8 cellular contexts compared by ENCODE assay signal in the genomic region with DNA sequence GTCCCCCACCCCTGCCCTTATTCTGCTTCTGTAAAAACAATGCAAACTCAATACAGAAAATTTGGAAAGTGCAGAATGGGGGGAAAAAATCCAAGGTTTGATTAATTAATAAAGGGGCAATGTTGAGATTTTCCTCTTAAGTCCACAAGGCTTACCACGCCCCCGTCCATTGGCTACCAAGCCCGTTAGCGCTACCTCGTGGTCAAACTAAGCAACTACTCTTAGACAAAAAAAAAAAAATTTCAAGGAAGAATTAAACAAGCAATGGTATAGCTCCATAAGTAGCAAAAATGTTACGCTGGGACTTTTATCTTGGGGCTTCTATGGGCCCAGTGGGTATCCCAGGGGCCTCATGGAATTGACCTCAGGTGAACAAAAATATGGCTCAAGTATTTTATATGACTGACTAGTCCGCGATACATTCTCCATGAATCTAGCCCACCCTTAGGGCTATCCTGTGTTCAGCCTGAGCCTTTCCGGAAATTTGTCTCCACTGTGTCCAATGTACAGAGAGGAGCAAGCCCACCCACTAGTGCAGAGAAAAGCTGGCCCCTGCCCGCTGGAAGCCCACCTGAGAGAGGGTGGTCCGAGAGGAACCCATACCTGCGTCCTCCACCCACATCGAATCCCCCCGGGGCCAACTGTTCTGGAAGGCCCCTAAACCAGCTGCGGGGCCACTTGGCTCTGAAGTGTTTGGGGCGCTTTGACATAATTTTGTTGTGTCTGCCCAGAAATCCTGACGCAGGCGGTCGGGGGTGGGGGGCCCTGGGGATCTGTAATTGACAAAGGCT. TPM values are rescaled to one million over a fixed set of nuclear protein-coding genes. Genes with fewer than 3 reads are reported as not detected.
DNase-seq lines count a peak whose midpoint lies in the region; ATAC-seq and TF ChIP-seq lines count a peak whose summit lies in the region.

No MANE protein-coding gene starts in this region.

- DNase-seq in BJ (ENCODE audit: low read depth) (no peak), HFF-Myc (ENCODE audit: extremely low read depth, low read depth) (peak; percentile 44), NCI-H82 treated with DMSO at 0.1 percent for 48 hours (lab: John Stamatoyannopoulos, UW; ENCODE audit: unreplicated experiment) (peak; percentile 69), epithelial cell of prostate (ENCODE audit: low read depth, low spot score) (peak; percentile 18), myocyte (ENCODE audit: low read depth) (peak; percentile 76), substantia nigra (lab: John Stamatoyannopoulos, UW) (peak in 29 of 49 donors; percentile 4 to 63 (median 22))
- DNase-seq in activated CD4-positive, alpha-beta T cell treated with anti-CD3 and anti-CD28 coated beads, Interleukin-2, amount 50 U/mL, for 48 hours = peak; percentile 48

- no peak overlapping the region for H3K27ac ChIP-seq in epithelial cell of prostate
- H3K27ac ChIP-seq in substantia nigra (ENCODE audit: low read depth, low read length, poor library complexity, severe bottlenecking) = no peak overlapping the region

- no peaks in the 10 kb centered on the region for H3K27me3 ChIP-seq in BJ (ENCODE audit: control insufficient read depth, insufficient read depth, low read length)

- ATAC-seq in HG03439 (IDR thresholded peaks at IDR 0.05; ENCODE audit: unreplicated experiment) = no peak

- CTCF ChIA-PET in BJ (lab: Yijun Ruan, JAX) = interaction anchor here (0.6 to 4.0 kb wide), 32 partner anchors 9 to 335 kb away, joined by 3 to 35 read pairs (median 5); no protein-coding TSS in a partner anchor

- peak; percentile 80 for TF ChIP-seq CTCF in BJ (IDR thresholded peaks at IDR 0.05; ENCODE audit: insufficient read depth, low read depth, low read length)
- TF ChIP-seq CTCF in HFF-Myc (IDR thresholded peaks at IDR 0.05; ENCODE audit: low read depth, low read length, missing control alignments) = peak; percentile 80

- POLR2A ChIA-PET in BJ (lab: Charles Lee) = interaction anchor here (1.0 kb wide), 1 partner anchor 137 kb away, joined by 3 read pairs; no protein-coding TSS in a partner anchor

- no peaks in the 10 kb centered on the region for H3K36me3 ChIP-seq in BJ (ENCODE audit: control insufficient read depth, insufficient read depth, low read length)

- H3K4me3 ChIP-seq in BJ (ENCODE audit: low read depth, low read length) (no peak overlapping the region), HFF-Myc (replicated peaks; ENCODE audit: low read depth, low read length) (no peak overlapping the region)

RNA-seq across cellular contexts. Expression of a gene that starts 19.1 kb away (rescaled TPM):
- polyA plus RNA-seq in BJ (2011; rRNA removed) = 35.0 and 39.9 TPM in 2 replicates
- 21.3 and 28.1 TPM in 2 replicates for polyA minus RNA-seq in BJ (2011; rRNA and poly(A)+ RNA removed)
- 77.4 and 90.2 TPM in 2 replicates for total RNA-seq in myocyte
- 51.2 TPM for polyA plus RNA-seq in myocyte (2012)
